ENCODE assay signal across 2 cellular contexts in genomic region chr9:129397335-129397734, GRCh38.
A peak's percentile ranks its signal among the peaks of the same experiment; 100 is the strongest.
TF ChIP-seq lines count a peak whose summit lies in the region.

No MANE protein-coding gene starts in this region.

TF ChIP-seq in HEK293, 187 proteins besides CTCF, POLR2A, EP300 and RAD21 (continued from another document and continues in another):
- TF ChIP-seq, protein P1, sequence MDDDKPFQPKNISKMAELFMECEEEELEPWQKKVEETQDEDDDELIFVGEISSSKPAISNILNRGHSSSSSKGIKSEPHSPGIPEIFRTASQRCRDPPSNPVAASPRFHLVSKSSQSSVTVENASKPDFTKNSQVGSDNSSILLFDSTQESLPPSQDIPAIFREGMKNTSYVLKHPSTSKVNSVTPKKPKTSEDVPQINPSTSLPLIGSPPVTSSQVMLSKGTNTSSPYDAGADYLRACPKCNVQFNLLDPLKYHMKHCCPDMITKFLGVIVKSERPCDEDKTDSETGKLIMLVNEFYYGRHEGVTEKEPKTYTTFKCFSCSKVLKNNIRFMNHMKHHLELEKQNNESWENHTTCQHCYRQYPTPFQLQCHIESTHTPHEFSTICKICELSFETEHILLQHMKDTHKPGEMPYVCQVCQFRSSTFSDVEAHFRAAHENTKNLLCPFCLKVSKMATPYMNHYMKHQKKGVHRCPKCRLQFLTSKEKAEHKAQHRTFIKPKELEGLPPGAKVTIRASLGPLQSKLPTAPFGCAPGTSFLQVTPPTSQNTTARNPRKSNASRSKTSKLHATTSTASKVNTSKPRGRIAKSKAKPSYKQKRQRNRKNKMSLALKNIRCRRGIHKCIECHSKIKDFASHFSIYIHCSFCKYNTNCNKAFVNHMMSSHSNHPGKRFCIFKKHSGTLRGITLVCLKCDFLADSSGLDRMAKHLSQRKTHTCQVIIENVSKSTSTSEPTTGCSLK (tag by site-specific recombination; IDR thresholded peaks at IDR 0.05) = no peak
- TF ChIP-seq ZNF132 (tag by site-specific recombination; IDR thresholded peaks at IDR 0.05; ENCODE audit: borderline replicate concordance) (no peak), ZBTB17 (tag by site-specific recombination; IDR thresholded peaks at IDR 0.05) (peak; percentile 100), ZNF280D (tag by site-specific recombination; IDR thresholded peaks at IDR 0.05) (no peak), TCF7L2 (IDR thresholded peaks at IDR 0.05; ENCODE audit: borderline replicate concordance, low read depth, low read length) (no peak), ZEB2 (tag by site-specific recombination; IDR thresholded peaks at IDR 0.05) (no peak), GFI1B (tag by site-specific recombination; IDR thresholded peaks at IDR 0.05) (no peak), ZNF610 (tag by site-specific recombination; IDR thresholded peaks at IDR 0.05; ENCODE audit: borderline replicate concordance) (no peak), ZNF670 (tag by site-specific recombination; IDR thresholded peaks at IDR 0.05; ENCODE audit: low read depth) (0 out of 2 replicates have a peak, but pooled peaks have one; percentile 5), ZNF776 (tag by site-specific recombination; IDR thresholded peaks at IDR 0.05; ENCODE audit: borderline replicate concordance) (0 out of 2 replicates have a peak, but pooled peaks have one; percentile 6), ZNF391 (tag by site-specific recombination; IDR thresholded peaks at IDR 0.05; ENCODE audit: borderline replicate concordance, low read depth) (no peak), ZBTB21 (tag by site-specific recombination; IDR thresholded peaks at IDR 0.05) (no peak), ZNF292 (tag by site-specific recombination; IDR thresholded peaks at IDR 0.05; ENCODE audit: borderline replicate concordance, low read depth) (no peak), KLF10 (tag by site-specific recombination; IDR thresholded peaks at IDR 0.05) (no peak), ZNF501 (tag by site-specific recombination; IDR thresholded peaks at IDR 0.05) (no peak), ZSCAN16 (tag by site-specific recombination; IDR thresholded peaks at IDR 0.05) (no peak), ZNF785 (tag by site-specific recombination; IDR thresholded peaks at IDR 0.05) (no peak), KLF16 (tag by site-specific recombination; IDR thresholded peaks at IDR 0.05) (no peak)
- TF ChIP-seq, protein P2, sequence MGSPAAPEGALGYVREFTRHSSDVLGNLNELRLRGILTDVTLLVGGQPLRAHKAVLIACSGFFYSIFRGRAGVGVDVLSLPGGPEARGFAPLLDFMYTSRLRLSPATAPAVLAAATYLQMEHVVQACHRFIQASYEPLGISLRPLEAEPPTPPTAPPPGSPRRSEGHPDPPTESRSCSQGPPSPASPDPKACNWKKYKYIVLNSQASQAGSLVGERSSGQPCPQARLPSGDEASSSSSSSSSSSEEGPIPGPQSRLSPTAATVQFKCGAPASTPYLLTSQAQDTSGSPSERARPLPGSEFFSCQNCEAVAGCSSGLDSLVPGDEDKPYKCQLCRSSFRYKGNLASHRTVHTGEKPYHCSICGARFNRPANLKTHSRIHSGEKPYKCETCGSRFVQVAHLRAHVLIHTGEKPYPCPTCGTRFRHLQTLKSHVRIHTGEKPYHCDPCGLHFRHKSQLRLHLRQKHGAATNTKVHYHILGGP (tag by site-specific recombination; IDR thresholded peaks at IDR 0.05) = no peak
- TF ChIP-seq, protein P3, sequence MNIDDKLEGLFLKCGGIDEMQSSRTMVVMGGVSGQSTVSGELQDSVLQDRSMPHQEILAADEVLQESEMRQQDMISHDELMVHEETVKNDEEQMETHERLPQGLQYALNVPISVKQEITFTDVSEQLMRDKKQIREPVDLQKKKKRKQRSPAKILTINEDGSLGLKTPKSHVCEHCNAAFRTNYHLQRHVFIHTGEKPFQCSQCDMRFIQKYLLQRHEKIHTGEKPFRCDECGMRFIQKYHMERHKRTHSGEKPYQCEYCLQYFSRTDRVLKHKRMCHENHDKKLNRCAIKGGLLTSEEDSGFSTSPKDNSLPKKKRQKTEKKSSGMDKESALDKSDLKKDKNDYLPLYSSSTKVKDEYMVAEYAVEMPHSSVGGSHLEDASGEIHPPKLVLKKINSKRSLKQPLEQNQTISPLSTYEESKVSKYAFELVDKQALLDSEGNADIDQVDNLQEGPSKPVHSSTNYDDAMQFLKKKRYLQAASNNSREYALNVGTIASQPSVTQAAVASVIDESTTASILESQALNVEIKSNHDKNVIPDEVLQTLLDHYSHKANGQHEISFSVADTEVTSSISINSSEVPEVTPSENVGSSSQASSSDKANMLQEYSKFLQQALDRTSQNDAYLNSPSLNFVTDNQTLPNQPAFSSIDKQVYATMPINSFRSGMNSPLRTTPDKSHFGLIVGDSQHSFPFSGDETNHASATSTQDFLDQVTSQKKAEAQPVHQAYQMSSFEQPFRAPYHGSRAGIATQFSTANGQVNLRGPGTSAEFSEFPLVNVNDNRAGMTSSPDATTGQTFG (tag by site-specific recombination; IDR thresholded peaks at IDR 0.05; ENCODE audit: borderline replicate concordance) = 0 out of 2 replicates have a peak, but pooled peaks have one; percentile 31

TF ChIP-seq in IMR-90, 13 proteins besides CTCF, POLR2A, EP300 and RAD21 (continued from another document):
- TF ChIP-seq CHD1 (IDR thresholded peaks at IDR 0.05; ENCODE audit: low read depth, low read length) (no peak), RCOR1 (IDR thresholded peaks at IDR 0.05; ENCODE audit: insufficient replicate concordance, low read length) (no peak), USF2 (IDR thresholded peaks at IDR 0.05; ENCODE audit: low read depth, low read length) (no peak), RFX5 (IDR thresholded peaks at IDR 0.05; ENCODE audit: low read depth, low read length) (no peak), ELK1 (IDR thresholded peaks at IDR 0.05; ENCODE audit: borderline replicate concordance, low read depth, low read length) (no peak), BHLHE40 (IDR thresholded peaks at IDR 0.05; ENCODE audit: low read depth, low read length) (no peak), FOS (IDR thresholded peaks at IDR 0.05; ENCODE audit: low read depth, low read length) (no peak), NFE2L2 (IDR thresholded peaks at IDR 0.05; ENCODE audit: low read depth, low read length) (no peak), MAFK (IDR thresholded peaks at IDR 0.05; ENCODE audit: low read depth, low read length) (no peak)
